ENCODE assay signal across 18 cellular contexts in the genomic region with DNA sequence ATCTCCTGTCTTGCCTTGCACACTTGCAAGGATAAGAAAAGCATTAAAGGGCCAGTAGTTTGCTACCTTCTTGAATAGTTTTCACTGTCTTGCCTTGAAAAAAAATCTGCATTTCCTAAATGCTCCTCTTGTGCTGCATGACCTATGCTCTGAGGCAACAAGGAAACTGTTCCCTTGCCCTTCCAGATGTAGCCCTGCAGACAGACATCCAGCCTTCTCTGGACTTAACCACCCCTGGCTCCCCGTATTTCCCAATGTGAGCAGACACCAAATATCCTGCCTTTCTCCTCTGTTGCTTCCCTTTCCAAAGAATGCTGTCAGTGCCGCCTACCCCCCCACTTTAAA.
DNase-seq lines count a peak whose midpoint lies in the region; ATAC-seq and TF ChIP-seq lines count a peak whose summit lies in the region.
"Had no signal": no experiment of that assay in that cellular context is flagged by ENCODE, and none has a peak within 500 bp of the region (broad histone marks: within the 10 kb centered on the region; RNA-seq: fewer than 3 reads in every experiment).

No MANE protein-coding gene starts in this region.

- H2BK15ac ChIP-seq in mesenchymal stem cell (ENCODE audit: low read depth, poor library complexity, severe bottlenecking), result no peak overlapping the region

- no peak overlapping the region for H3K4ac ChIP-seq in mesenchymal stem cell (ENCODE audit: low read depth in 1 of 2, low read length in 2 of 2)

- no peak overlapping the region for H2BK5ac ChIP-seq in mesenchymal stem cell (ENCODE audit: low read depth, low read length, poor library complexity, severe bottlenecking)

- no peaks in the 10 kb centered on the region for H3K36me3 ChIP-seq in colonic mucosa
- H3K36me3 ChIP-seq in mesenchymal stem cell (ENCODE audit: control insufficient read depth in 1 of 2, insufficient read depth in 2 of 2, low read depth in 1 of 2, low read length in 2 of 2), result peaks cover 7 to 31% of the 10 kb centered on the region in 2 experiments
- no peaks in the 10 kb centered on the region for H3K36me3 ChIP-seq in aorta (ENCODE audit: control insufficient read depth in 1 of 2, insufficient read depth in 2 of 2, low read length in 1 of 2)
- H3K36me3 ChIP-seq: thoracic aorta had no signal

- no peak for TF ChIP-seq CTCF in colonic mucosa (IDR thresholded peaks at IDR 0.05)

- WGBS in mesenchymal stem cell, result 74% methylated on average over 1 of the region's 2 CpGs
- WGBS in aorta, 2 donors, result 78 to 86% methylated on average over 2 of the region's 2 CpGs

- H3K14ac ChIP-seq in mesenchymal stem cell (ENCODE audit: low read length in 2 of 2), result no peak overlapping the region

- H2BK12ac ChIP-seq in mesenchymal stem cell (ENCODE audit: low read length in 2 of 2), result peak overlapping the region in 1 of 2 experiments; percentile 23

- H4K8ac ChIP-seq in mesenchymal stem cell (ENCODE audit: low read length), result no peak overlapping the region

- in situ Hi-C loops in SK-MEL-5 (cut with HindIII; ENCODE audit: low pct_unique_long_range_greater_than_20kb, low sequenced_read_pairs), result no loop called here

- H3K27ac ChIP-seq in colonic mucosa (peak overlapping the region; percentile 25), mesenchymal stem cell (ENCODE audit: low read length, poor library complexity, severe bottlenecking) (no peak overlapping the region), aorta (ENCODE audit: low read depth in 1 of 2, low read length in 2 of 2) (no peak overlapping the region)
- H3K27ac ChIP-seq: esophagus squamous epithelium, thoracic aorta had no signal

- H3K9me3 ChIP-seq in colonic mucosa (no peaks in the 10 kb centered on the region), mesenchymal stem cell (ENCODE audit: control insufficient read depth, low read length) (no peaks in the 10 kb centered on the region), aorta (ENCODE audit: control insufficient read depth, low read length) (no peaks in the 10 kb centered on the region)
- H3K9me3 ChIP-seq: esophagus squamous epithelium, thoracic aorta had no signal

- H3K9ac ChIP-seq in colonic mucosa (ENCODE audit: low read depth in 2 of 2, low read length in 2 of 2) (peak overlapping the region in 1 of 2 donors; percentile 72), mesenchymal stem cell (ENCODE audit: low read length) (no peak overlapping the region)

- H3K27me3 ChIP-seq in colonic mucosa (no peaks in the 10 kb centered on the region), mesenchymal stem cell (ENCODE audit: control insufficient read depth in 1 of 2, insufficient read depth in 1 of 2, low read length in 2 of 2) (no peaks in the 10 kb centered on the region), aorta (ENCODE audit: control insufficient read depth in 1 of 2, insufficient read depth in 2 of 2, low read length in 1 of 2) (no peaks in the 10 kb centered on the region)
- H3K27me3 ChIP-seq: esophagus squamous epithelium had no signal

- peak; percentile 30 for ATAC-seq in aorta (ENCODE audit: low FRiP score)
- no peak for ATAC-seq in GM19324 (IDR thresholded peaks at IDR 0.05; ENCODE audit: low FRiP score, unreplicated experiment)
- ATAC-seq: stimulated activated effector memory CD8-positive, alpha-beta T cell treated with anti-CD3 and anti-CD28 coated beads, Interleukin-12 subunit alpha, Interleukin-12 subunit beta, amount 100 ng/mL, for 72 hours had no signal

- H3K18ac ChIP-seq in mesenchymal stem cell (ENCODE audit: low read depth in 1 of 2, low read length in 2 of 2), result no peak overlapping the region

- H3K4me1 ChIP-seq in colonic mucosa (peaks cover 3% of the 10 kb centered on the region), mesenchymal stem cell (ENCODE audit: control insufficient read depth, insufficient read depth, low read depth, low read length) (no peaks in the 10 kb centered on the region), aorta (ENCODE audit: control insufficient read depth in 1 of 2, insufficient read depth in 2 of 2, low read length in 2 of 2) (peaks cover 3 to 4% of the 10 kb centered on the region in 2 donors)

- H2BK120ac ChIP-seq in mesenchymal stem cell (ENCODE audit: low read depth, low read length), result no peak overlapping the region

- H3K79me1 ChIP-seq in mesenchymal stem cell (replicated peaks; ENCODE audit: low read length, poor library complexity, severe bottlenecking), result peaks cover 30% of the 10 kb centered on the region

- DNase-seq in SK-MEL-5 (ENCODE audit: low read depth, low spot score) (peak; percentile 81), colonic mucosa (peak; percentile 57), mesenchymal stem cell (no peak), aorta (no peak), NCI-H1417 (lab: John Stamatoyannopoulos, UW) (no peak)
- no peak for DNase-seq in stimulated activated CD4-positive, alpha-beta T cell treated with anti-CD3 and anti-CD28 coated beads, Interleukin-4, amount 100 ng/mL, for 24 hours
- DNase-seq: activated CD4-positive, alpha-beta T cell treated with anti-CD3 and anti-CD28 coated beads, Interleukin-2, amount 10 ng/mL, durations not matched to agents 7 days and 5 days; CD4-positive, CD25-positive, alpha-beta regulatory T cell; cerebellar nuclear complex; effector memory CD4-positive, alpha-beta T cell; EL; esophagus squamous epithelium; IMR-90; NCI-H1048; NCI-H187 had no signal

- H4K91ac ChIP-seq in mesenchymal stem cell (ENCODE audit: low read length), result peak overlapping the region; percentile 45

- intact Hi-C loops in colonic mucosa (cut with DNase I), result no loop called here
- intact Hi-C loops in aorta (cut with DNase I), result no loop called here

- H3K4me3 ChIP-seq in colonic mucosa, result no peak overlapping the region
- H3K4me3 ChIP-seq in mesenchymal stem cell (ENCODE audit: insufficient read depth in 1 of 2, low read depth in 1 of 2, low read length in 2 of 2), result no peak overlapping the region
- H3K4me3 ChIP-seq in aorta (ENCODE audit: low read length in 2 of 2), result no peak overlapping the region
- H3K4me3 ChIP-seq: esophagus squamous epithelium had no signal

- H2AK5ac ChIP-seq in mesenchymal stem cell (ENCODE audit: low read length, severe bottlenecking), result no peak overlapping the region

- no peak overlapping the region for H3K23ac ChIP-seq in mesenchymal stem cell (ENCODE audit: low read length in 2 of 2)

- no peak overlapping the region for H2AFZ ChIP-seq in mesenchymal stem cell (ENCODE audit: low read depth, low read length)

- no peak overlapping the region for H3K4me2 ChIP-seq in mesenchymal stem cell (ENCODE audit: low read length, poor library complexity, severe bottlenecking)

Comparison
In these comparisons a context has a peak if more than half of its experiments do, and no peak if none do; other contexts are left out.
1. DNase-seq: peak in SK-MEL-5 (single experiment) and colonic mucosa (single experiment); none in mesenchymal stem cell (single experiment), aorta (0 of 2), stimulated activated CD4-positive, alpha-beta T cell treated with anti-CD3 and anti-CD28 coated beads, Interleukin-4, amount 100 ng/mL, for 24 hours (single experiment) and NCI-H1417 (0 of 3).